In genomic region chr3:127254730-127255129, GRCh38 we compare ENCODE assay signal across 11 cellular contexts. TPM values are rescaled to one million over a fixed set of nuclear protein-coding genes. Genes with fewer than 3 reads are reported as not detected.
A peak's percentile ranks its signal among the peaks of the same experiment; 100 is the strongest.
DNase-seq lines count a peak whose midpoint lies in the region; ATAC-seq lines count a peak whose summit lies in the region.
"Had no signal": no experiment of that assay in that cellular context is flagged by ENCODE, and none has a peak within 500 bp of the region (broad histone marks: within the 10 kb centered on the region; RNA-seq: fewer than 3 reads in every experiment).

No MANE protein-coding gene starts in this region.

- H4K91ac ChIP-seq in neuronal stem cell (ENCODE audit: low read depth, low read length, poor library complexity) = no peak overlapping the region

- H2AFZ ChIP-seq in Karpas-422 (ENCODE audit: low read length) (no peak overlapping the region), neuronal stem cell (ENCODE audit: low read length) (no peak overlapping the region)

- H2BK5ac ChIP-seq in neuronal stem cell (ENCODE audit: low read length) = no peak overlapping the region

- H3K36me3 ChIP-seq in Karpas-422 (ENCODE audit: insufficient read depth, low read length) (no peaks in the 10 kb centered on the region), neuronal stem cell (replicated peaks in 1 of 2; ENCODE audit: control insufficient read depth in 2 of 2, insufficient read depth in 2 of 2, low read length in 2 of 2) (no peaks in the 10 kb centered on the region)
- H3K36me3 ChIP-seq: thoracic aorta had no signal

- H3K18ac ChIP-seq in neuronal stem cell (ENCODE audit: low read length) = peak overlapping the region; percentile 44

- H3K27me3 ChIP-seq in Karpas-422 (ENCODE audit: low read length) = no peaks in the 10 kb centered on the region
- H3K27me3 ChIP-seq in neuronal stem cell (ENCODE audit: control insufficient read depth in 3 of 3, insufficient read depth in 3 of 3, low read depth in 1 of 3, low read length in 3 of 3) = peaks cover 0 to 4% (median 0%) of the 10 kb centered on the region in 3 experiments

- no peaks in the 10 kb centered on the region for H3K9me3 ChIP-seq in Karpas-422 (ENCODE audit: low read length)
- peaks cover 0 to 6% of the 10 kb centered on the region in 2 donors for H3K9me3 ChIP-seq in neuronal stem cell (replicated peaks in 1 of 2; ENCODE audit: control insufficient read depth in 2 of 2, insufficient read depth in 1 of 2, low read depth in 1 of 2, low read length in 2 of 2)
- H3K9me3 ChIP-seq: thoracic aorta had no signal

- H4K8ac ChIP-seq in neuronal stem cell (ENCODE audit: low read depth, low read length) = no peak overlapping the region

- H3K9ac ChIP-seq in Karpas-422 (ENCODE audit: low read length) (no peak overlapping the region), neuronal stem cell (ENCODE audit: low read depth, low read length, poor library complexity) (no peak overlapping the region)

- DNase-seq in ELR (ENCODE audit: low read depth) = peak; percentile 33
- DNase-seq in Karpas-422 = peak; percentile 70
- peak; percentile 70 to 73 for DNase-seq in T47D (ENCODE audit: low read depth in 1 of 2, low spot score in 1 of 2)
- DNase-seq in neuronal stem cell (ENCODE audit: low spot score) = no peak
- no peak for DNase-seq in occipital lobe (lab: John Stamatoyannopoulos, UW)
- DNase-seq: activated CD4-positive, alpha-beta memory T cell treated with anti-CD3 and anti-CD28 coated beads for 36 hours; immature natural killer cell; NCI-H2171 had no signal

- H3K79me1 ChIP-seq in neuronal stem cell (ENCODE audit: low read depth, low read length) = no peaks in the 10 kb centered on the region

- ATAC-seq in GM18907 (IDR thresholded peaks at IDR 0.05; ENCODE audit: unreplicated experiment) (no peak), GM19324 (IDR thresholded peaks at IDR 0.05; ENCODE audit: low FRiP score, unreplicated experiment) (no peak)

- H3K79me2 ChIP-seq in Karpas-422 (ENCODE audit: low read length) = no peaks in the 10 kb centered on the region

- H4K20me1 ChIP-seq in Karpas-422 (ENCODE audit: insufficient read depth, low read depth, low read length) = no peaks in the 10 kb centered on the region

- no peak overlapping the region for H2BK15ac ChIP-seq in neuronal stem cell (ENCODE audit: low read length)

- H3K4me2 ChIP-seq in Karpas-422 (ENCODE audit: low read depth, low read length, poor library complexity, severe bottlenecking) (no peak overlapping the region), neuronal stem cell (ENCODE audit: insufficient read depth, low read length, poor library complexity, severe bottlenecking) (no peak overlapping the region)

- no peak overlapping the region for H3K27ac ChIP-seq in Karpas-422 (ENCODE audit: low read length)
- no peak overlapping the region for H3K27ac ChIP-seq in neuronal stem cell (replicated peaks; ENCODE audit: low read length)
- H3K27ac ChIP-seq: thoracic aorta had no signal

- no peak overlapping the region for H3K23ac ChIP-seq in neuronal stem cell (ENCODE audit: low read depth, low read length, poor library complexity)

- no peak overlapping the region for H2AK5ac ChIP-seq in neuronal stem cell (ENCODE audit: low read depth, low read length)

- H3K14ac ChIP-seq in neuronal stem cell (ENCODE audit: low read length) = no peak overlapping the region

- no peak overlapping the region for H3K4ac ChIP-seq in neuronal stem cell (ENCODE audit: low read length)

- in situ Hi-C loops in T47D (cut with HindIII; ENCODE audit: low pct_unique_long_range_greater_than_20kb, low sequenced_read_pairs) = no loop called here

- no peaks in the 10 kb centered on the region for H3K4me1 ChIP-seq in Karpas-422 (ENCODE audit: low read length)
- H3K4me1 ChIP-seq in neuronal stem cell (ENCODE audit: control insufficient read depth in 2 of 2, insufficient read depth in 1 of 2, low read depth in 1 of 2, low read length in 2 of 2) = peaks cover 3% of the 10 kb centered on the region in 2 donors

- no peaks in the 10 kb centered on the region for H3K9me2 ChIP-seq in Karpas-422 (replicated peaks; ENCODE audit: insufficient read depth, low read length)

- H3K4me3 ChIP-seq in Karpas-422 (ENCODE audit: low read length) (no peak overlapping the region), neuronal stem cell (ENCODE audit: low read length in 2 of 2) (no peak overlapping the region)
- H3K4me3 ChIP-seq: thoracic aorta had no signal

- H2BK120ac ChIP-seq in neuronal stem cell (ENCODE audit: low read depth, low read length) = no peak overlapping the region

- no peak overlapping the region for H2BK12ac ChIP-seq in neuronal stem cell (ENCODE audit: low read length)

- no CpG with 5 or more reads among the region's 9 CpGs for WGBS in neuronal stem cell (ENCODE audit: extremely low coverage in 2 of 2, insufficient read length in 2 of 2, insufficient replicate concordance in 1 of 2), 2 donors

RNA-seq across cellular contexts. Expression of gene PRR20G, which starts 33.1 kb away (rescaled TPM):
- not detected in 2 replicates for total RNA-seq in Karpas-422 (2014; rRNA removed; shearing (Covaris generic); ENCODE audit: low replicate concordance)
- polyA plus RNA-seq in neuronal stem cell (2013, experiment 1 of 2) = not detected
- not detected for polyA plus RNA-seq in neuronal stem cell (2013, experiment 2 of 2)
- total RNA-seq in occipital lobe = not detected
- total RNA-seq: activated CD4-positive, alpha-beta memory T cell treated with anti-CD3 and anti-CD28 coated beads for 36 hours; thoracic aorta had no signal
- polyA plus RNA-seq: immature natural killer cell had no signal

Comparison
In these comparisons a context has a peak if more than half of its experiments do, and no peak if none do; other contexts are left out.
1. DNase-seq: peak in ELR (single experiment), Karpas-422 (single experiment) and T47D (2 of 2); none in neuronal stem cell (single experiment) and occipital lobe (single experiment).